Comparison of ENCODE assay signal across 27 cellular contexts in the genomic region with DNA sequence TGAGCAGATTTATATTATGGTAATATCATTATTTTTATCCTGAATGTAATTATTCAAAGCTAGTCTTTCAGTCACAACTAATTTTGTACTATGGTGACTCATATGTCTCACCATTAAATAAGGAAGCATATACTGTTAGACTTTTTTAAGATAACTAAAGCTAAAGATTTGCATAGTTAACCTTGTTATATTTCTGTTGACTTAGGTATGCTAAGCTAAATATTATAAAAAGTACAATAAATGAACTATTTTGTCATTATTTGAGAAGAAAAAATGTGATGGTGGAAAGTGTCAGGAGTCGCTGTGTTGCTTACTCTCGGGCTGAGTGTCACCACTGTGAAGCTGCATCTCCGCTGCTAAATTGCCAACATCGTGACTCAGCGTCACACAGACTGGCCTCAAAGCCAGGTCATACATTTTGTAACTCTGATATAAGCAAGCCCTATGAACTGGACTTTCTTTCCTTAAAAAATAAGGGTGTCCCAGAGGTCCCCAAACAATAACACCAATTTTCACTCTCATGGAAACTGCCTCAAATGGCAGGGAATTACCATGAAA.
DNase-seq lines count a peak whose midpoint lies in the region; ATAC-seq and TF ChIP-seq lines count a peak whose summit lies in the region.
"Had no signal": no experiment of that assay in that cellular context is flagged by ENCODE, and none has a peak within 500 bp of the region (broad histone marks: within the 10 kb centered on the region; RNA-seq: fewer than 3 reads in every experiment).

No MANE protein-coding gene starts in this region.

- peaks cover 20% of the 10 kb centered on the region for H3K4me1 ChIP-seq in OCI-LY7 (ENCODE audit: insufficient read depth, low read length, poor library complexity, severe bottlenecking)
- no peaks in the 10 kb centered on the region for H3K4me1 ChIP-seq in mesendoderm (ENCODE audit: control insufficient read depth, low read depth, low read length)
- H3K4me1 ChIP-seq: parathyroid adenoma, testis had no signal

- no peak overlapping the region for H2BK15ac ChIP-seq in mesendoderm (replicated peaks; ENCODE audit: low read depth)

- no peak for TF ChIP-seq CTCF in OCI-LY7 (conservative IDR thresholded peaks at IDR 0.05; ENCODE audit: low read length)

- in situ Hi-C loops in G401 (cut with HindIII; ENCODE audit: low sequenced_read_pairs): no loop called here

- H3K4me2 ChIP-seq in OCI-LY7 (ENCODE audit: low read length) (no peak overlapping the region; the same call in 1 of the 2 replicates), mesendoderm (ENCODE audit: low read length) (no peak overlapping the region)
- H3K4me2 ChIP-seq: hepatocyte had no signal

- H3K4me3 ChIP-seq in OCI-LY7 (ENCODE audit: low read depth, low read length, poor library complexity, severe bottlenecking) (no peak overlapping the region), mesendoderm (ENCODE audit: low read length) (no peak overlapping the region)
- H3K4me3 ChIP-seq: ascending aorta, hepatocyte, SJSA1, testis had no signal

- no peak overlapping the region for H2BK5ac ChIP-seq in mesendoderm (ENCODE audit: low read length)

- no peak overlapping the region for H4K8ac ChIP-seq in mesendoderm (ENCODE audit: low read depth, low read length)

- peak overlapping the region; percentile 12 for H2BK120ac ChIP-seq in mesendoderm (ENCODE audit: low read depth, low read length)

- no CpG with 5 or more reads among the region's 5 CpGs for WGBS in mesendoderm (ENCODE audit: extremely low coverage, insufficient coverage, low lambda C conversion rate)

- no peak overlapping the region for H3K23ac ChIP-seq in mesendoderm (ENCODE audit: low read length)

- H3K9me2 ChIP-seq in OCI-LY7 (ENCODE audit: insufficient read depth, low read length): no peaks in the 10 kb centered on the region

- CTCF ChIA-PET in OCI-LY7 (lab: Charles Lee; ENCODE audit: unreplicated experiment): interaction anchor here (0.7 to 1.0 kb wide), 2 partner anchors 11 to 14 kb away, joined by 3 to 4 read pairs; no protein-coding TSS in a partner anchor

- no peak overlapping the region for H3K9ac ChIP-seq in mesendoderm (ENCODE audit: low read length)
- H3K9ac ChIP-seq: parathyroid adenoma had no signal

- DNase-seq in OCI-LY7 (ENCODE audit: low spot score) (no peak), mesendoderm (peak; percentile 28), G401 (ENCODE audit: low spot score) (no peak), NCI-H748 (lab: John Stamatoyannopoulos, UW; ENCODE audit: unreplicated experiment) (no peak)
- DNase-seq: activated B cell treated with CpG ODN at 0.5 μM for 24 hours; activated CD4-positive, alpha-beta memory T cell treated with anti-CD3 and anti-CD28 coated beads, Interleukin-2, amount 10 ng/mL, durations not matched to agents 7 days and 5 days; activated naive CD4-positive, alpha-beta T cell treated with anti-CD3 and anti-CD28 coated beads, Interleukin-2, amount 50 U/mL, for 16 hours; activated T-cell treated with anti-CD3 and anti-CD28 coated beads, Interleukin-2, amount 50 U/mL, for 48 hours; AML-193; Calu3; endodermal cell; GDM1; H7; islet precursor cell; natural killer cell; NCI-H187; NCI-H510A; T-helper 2 cell; testis had no signal

- peaks cover 26% of the 10 kb centered on the region; the same call in 1 of the 2 replicates for H3K9me3 ChIP-seq in OCI-LY7 (ENCODE audit: low read length)
- H3K9me3 ChIP-seq: ascending aorta, SJSA1, testis had no signal

- H3K56ac ChIP-seq in mesendoderm (ENCODE audit: low read length): peak overlapping the region; percentile 28

- no peaks in the 10 kb centered on the region for H3K27me3 ChIP-seq in mesendoderm (ENCODE audit: insufficient read depth, low read length, poor library complexity)
- H3K27me3 ChIP-seq: ascending aorta, hepatocyte, SJSA1, testis had no signal

- no peak overlapping the region for H3K18ac ChIP-seq in mesendoderm (ENCODE audit: low read length)

- POLR2A ChIA-PET in OCI-LY7 (lab: Charles Lee): interaction anchor here (0.5 to 8.1 kb wide), 12 partner anchors 7 to 135 kb away, joined by 3 to 91 read pairs (median 4); no protein-coding TSS in a partner anchor

- intact Hi-C loops in OCI-LY7 (cut with micrococcal nuclease; ENCODE audit: unreplicated experiment): no loop called here

- H3K79me2 ChIP-seq in OCI-LY7 (ENCODE audit: insufficient read depth, low read depth, low read length): no peaks in the 10 kb centered on the region
- no peaks in the 10 kb centered on the region for H3K79me2 ChIP-seq in mesendoderm (ENCODE audit: control insufficient read depth, insufficient read depth, low read length)
- H3K79me2 ChIP-seq: hepatocyte, parathyroid adenoma had no signal

- no peaks in the 10 kb centered on the region for H4K20me1 ChIP-seq in OCI-LY7 (ENCODE audit: insufficient read depth, low read length)

- H2AK5ac ChIP-seq in mesendoderm (ENCODE audit: low read length): no peak overlapping the region

- H2AFZ ChIP-seq in OCI-LY7 (ENCODE audit: low read length): peak overlapping the region; percentile 52; the same call in 1 of the 2 replicates
- H2AFZ ChIP-seq: hepatocyte, parathyroid adenoma had no signal

- no peaks in the 10 kb centered on the region for H3K79me1 ChIP-seq in mesendoderm (ENCODE audit: low read length)

- ATAC-seq in GM18520 (IDR thresholded peaks at IDR 0.05; ENCODE audit: unreplicated experiment) (peak; percentile 45), HG03342 (IDR thresholded peaks at IDR 0.05; ENCODE audit: unreplicated experiment) (peak; percentile 55), HG02571 (IDR thresholded peaks at IDR 0.05; ENCODE audit: unreplicated experiment) (no peak), GM21515 (IDR thresholded peaks at IDR 0.05; ENCODE audit: unreplicated experiment) (no peak)
- ATAC-seq: natural killer cell had no signal

- H3K36me3 ChIP-seq in OCI-LY7 (ENCODE audit: insufficient read depth, low read length): no peaks in the 10 kb centered on the region; the same call in 1 of the 2 replicates
- no peaks in the 10 kb centered on the region for H3K36me3 ChIP-seq in mesendoderm (ENCODE audit: control insufficient read depth, insufficient read depth, low read length)
- H3K36me3 ChIP-seq: ascending aorta, SJSA1 had no signal

- H4K5ac ChIP-seq in mesendoderm (ENCODE audit: low read length): no peak overlapping the region

- no peak overlapping the region for H3K4ac ChIP-seq in mesendoderm (ENCODE audit: low read depth, low read length)

- H3K27ac ChIP-seq in OCI-LY7 (ENCODE audit: low read depth, low read length, poor library complexity, severe bottlenecking) (no peak overlapping the region), mesendoderm (ENCODE audit: low read depth, low read length) (no peak overlapping the region)
- H3K27ac ChIP-seq: ascending aorta, hepatocyte, parathyroid adenoma, SJSA1, testis had no signal

- BruUV-seq in OCI-LY7 (replicated peaks; lab: Mats Ljungman, UMichigan): no TSS peak

Comparison
In these comparisons a context has a peak if more than half of its experiments do, and no peak if none do; other contexts are left out.
1. ATAC-seq: peak in GM18520 (single experiment) and HG03342 (single experiment); none in HG02571 (single experiment) and GM21515 (single experiment).